22 cellular contexts compared by ENCODE assay signal in the genomic region with DNA sequence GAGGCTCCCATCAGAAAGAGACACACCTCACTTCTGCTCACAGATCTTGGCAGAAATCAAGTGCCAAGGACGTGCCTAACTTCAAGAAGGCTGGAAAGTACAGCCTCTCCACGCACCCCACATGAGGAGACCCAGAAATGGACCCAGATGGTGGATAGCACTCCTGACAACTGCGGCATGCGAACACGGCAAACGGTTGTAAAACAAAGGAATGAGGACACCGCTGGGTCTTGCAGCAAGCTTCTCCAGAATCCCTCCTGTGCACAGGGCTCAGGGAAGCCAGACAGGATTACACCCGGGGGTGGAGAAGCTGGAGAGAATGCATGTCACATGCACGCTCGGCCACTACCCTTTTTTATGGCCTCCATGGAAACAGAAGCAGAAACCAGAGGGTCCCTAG.
"Had no signal": no experiment of that assay in that cellular context is flagged by ENCODE, and none has a peak within 500 bp of the region (broad histone marks: within the 10 kb centered on the region; RNA-seq: fewer than 3 reads in every experiment).

No MANE protein-coding gene starts in this region.

- DNase-seq: activated T-cell treated with anti-CD3 and anti-CD28 coated beads, Interleukin-2, amount 50 U/mL, for 1 hour; cortex of kidney; effector CD4-positive, alpha-beta T cell; erythroblast; foreskin fibroblast; kidney glomerular epithelial cell; left ventricle myocardium inferior; mammary epithelial cell; natural killer cell; small intestine; stimulated activated CD4-positive, alpha-beta T cell treated with anti-CD3 and anti-CD28 coated beads, Interleukin-2, amount 100 ng/mL, for 24 hours; stimulated activated naive CD8-positive, alpha-beta T cell treated with anti-CD3 and anti-CD28 coated beads, Interleukin-15, amount 100 ng/mL, for 72 hours; T-helper 1 cell; transverse colon; uterus had no signal

- H3K27ac ChIP-seq: ascending aorta, left ventricle myocardium inferior, suprapubic skin, transverse colon, uterus had no signal

- H3K4me1 ChIP-seq: uterus had no signal

- H3K9me3 ChIP-seq: ascending aorta, left ventricle myocardium inferior, suprapubic skin, transverse colon, uterus had no signal

- H3K4me3 ChIP-seq: ascending aorta, left ventricle myocardium inferior, suprapubic skin, transverse colon, uterus had no signal

- H3K36me3 ChIP-seq: ascending aorta, left ventricle myocardium inferior, suprapubic skin, transverse colon, uterus had no signal

- ATAC-seq: activated naive CD4-positive, alpha-beta T cell treated with anti-CD3 and anti-CD28 coated beads, Interleukin-2, amount 50 U/mL, for 72 hours; activated T-helper 17 cell treated with anti-CD3 and anti-CD28 coated beads, Interleukin-2, amount 50 U/mL, for 72 hours; natural killer cell; sciatic nerve; stimulated activated effector memory CD8-positive, alpha-beta T cell treated with anti-CD3 and anti-CD28 coated beads, Interleukin-12 subunit alpha, Interleukin-12 subunit beta, amount 100 ng/mL, for 72 hours; stimulated activated naive CD8-positive, alpha-beta T cell treated with anti-CD3 and anti-CD28 coated beads, Interleukin-15, amount 100 ng/mL, for 72 hours; WTC11 had no signal
